Comparison of ENCODE assay signal across 9 cellular contexts in the genomic region with DNA sequence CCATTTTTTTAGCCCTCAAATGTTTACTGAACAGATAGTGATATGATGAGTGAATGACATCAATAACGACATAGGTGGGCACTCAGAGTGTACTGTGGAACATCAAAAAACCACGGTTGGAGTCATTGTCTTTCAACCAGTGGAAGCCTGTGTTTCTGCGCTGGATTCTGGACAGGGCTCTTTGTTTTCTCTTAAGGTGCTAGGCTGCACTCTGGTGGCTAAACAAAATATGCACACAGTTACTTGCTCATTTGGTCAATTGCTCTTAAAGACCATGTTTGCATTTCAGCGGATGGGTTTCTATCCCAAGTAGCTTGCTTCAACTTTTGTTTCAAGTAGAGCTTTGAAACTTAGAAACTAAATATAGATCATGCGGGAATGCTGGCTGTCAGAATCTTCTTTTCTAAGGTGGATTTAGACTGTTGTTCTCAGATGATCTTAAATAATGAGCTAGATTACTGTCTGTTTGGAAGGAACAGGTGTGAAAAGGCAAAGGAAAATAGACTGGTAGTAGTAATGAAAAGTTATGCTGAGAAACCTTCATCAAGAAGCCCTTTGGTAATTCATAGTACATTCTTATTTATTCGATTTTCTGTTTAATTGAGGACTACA. TPM values are rescaled to one million over a fixed set of nuclear protein-coding genes. Genes with fewer than 3 reads are reported as not detected.
DNase-seq lines count a peak whose midpoint lies in the region; ATAC-seq and TF ChIP-seq lines count a peak whose summit lies in the region.
"Had no signal": no experiment of that assay in that cellular context is flagged by ENCODE, and none has a peak within 500 bp of the region (broad histone marks: within the 10 kb centered on the region; RNA-seq: fewer than 3 reads in every experiment).

No MANE protein-coding gene starts in this region.

- no peaks in the 10 kb centered on the region for H3K79me2 ChIP-seq in MM.1S (ENCODE audit: low read length)

- H3K9ac ChIP-seq in MM.1S (ENCODE audit: low read length): no peak overlapping the region

- no peaks in the 10 kb centered on the region for H3K27me3 Mint-ChIP-seq in HFFc6 (ENCODE audit: insufficient read depth)

- ATAC-seq in RWPE2 (ENCODE audit: low read depth): peak; percentile 91
- peak; percentile 90 to 92 for ATAC-seq in right cardiac atrium

- intact Hi-C loops in ascending aorta (cut with DNase I): loop anchor here (2.0 to 10.0 kb wide), 2 partner anchors 425 to 1051 kb away; no protein-coding TSS in a partner anchor
- intact Hi-C loops in right cardiac atrium (cut with DNase I): loop anchor here in 3 of 4 donors (10.0 kb wide), 3 partner anchors 345 to 1055 kb away; a partner anchor contains a TSS

- H3F3A ChIP-seq in MM.1S (ENCODE audit: insufficient read depth, low read length): no peaks in the 10 kb centered on the region

- H3K9me3 ChIP-seq in MM.1S (replicated peaks; ENCODE audit: insufficient read depth, low read length) (no peaks in the 10 kb centered on the region), RWPE2 (ENCODE audit: severe bottlenecking) (no peaks in the 10 kb centered on the region), ascending aorta (no peaks in the 10 kb centered on the region), right cardiac atrium (ENCODE audit: control insufficient read depth, low read length) (no peaks in the 10 kb centered on the region)
- H3K9me3 ChIP-seq: neutrophil had no signal

- no peaks in the 10 kb centered on the region for H3K9me2 ChIP-seq in MM.1S (replicated peaks; ENCODE audit: insufficient read depth, low read length)

- H4K20me1 ChIP-seq in MM.1S (ENCODE audit: insufficient read depth, low read length): no peaks in the 10 kb centered on the region

- no peak overlapping the region for H2AFZ ChIP-seq in MM.1S (ENCODE audit: low read length)

- H3K4me3 Mint-ChIP-seq in HFFc6: no peak overlapping the region

- peaks cover 5% of the 10 kb centered on the region; the same call in 1 of the 2 replicates for H3K4me1 Mint-ChIP-seq in HFFc6 (ENCODE audit: low read depth)

- no peak overlapping the region for H3K27ac Mint-ChIP-seq in HFFc6

- H3K9me3 Mint-ChIP-seq in HFFc6: no peaks in the 10 kb centered on the region

- H3K36me3 ChIP-seq in MM.1S (replicated peaks; ENCODE audit: insufficient read depth, low read length): no peaks in the 10 kb centered on the region
- H3K36me3 ChIP-seq in RWPE2 (ENCODE audit: low read depth): no peaks in the 10 kb centered on the region
- H3K36me3 ChIP-seq in ascending aorta: no peaks in the 10 kb centered on the region
- H3K36me3 ChIP-seq: neutrophil had no signal

- no peaks in the 10 kb centered on the region for H3K27me3 ChIP-seq in MM.1S (replicated peaks; ENCODE audit: insufficient read depth, low read length)
- no peaks in the 10 kb centered on the region for H3K27me3 ChIP-seq in RWPE2 (ENCODE audit: insufficient read depth, poor library complexity, severe bottlenecking)
- H3K27me3 ChIP-seq in ascending aorta: no peaks in the 10 kb centered on the region
- H3K27me3 ChIP-seq in right cardiac atrium (ENCODE audit: control insufficient read depth, insufficient read depth): no peaks in the 10 kb centered on the region

- DNase-seq in GM12865 (ENCODE audit: low read depth) (peak; percentile 87), HFFc6 (peak; percentile 73), MM.1S (peak; percentile 70), RWPE2 (ENCODE audit: low spot score) (no peak), ascending aorta (ENCODE audit: low spot score in 2 of 2) (no peak), right cardiac atrium (no peak), skeletal muscle cell (ENCODE audit: low read depth) (peak; percentile 36)

- H3K36me3 Mint-ChIP-seq in HFFc6 (ENCODE audit: low read depth): no peaks in the 10 kb centered on the region

- H3K4me2 ChIP-seq in MM.1S (ENCODE audit: low read depth, low read length): no peak overlapping the region

- H3K27ac ChIP-seq in 22Rv1 (no peak overlapping the region), MM.1S (ENCODE audit: low read length) (no peak overlapping the region), RWPE2 (ENCODE audit: poor library complexity, severe bottlenecking) (no peak overlapping the region), ascending aorta (no peak overlapping the region), right cardiac atrium (ENCODE audit: low read length) (no peak overlapping the region)
- H3K27ac ChIP-seq: neutrophil had no signal

- WGBS in right cardiac atrium: 35% methylated on average over 6 of the region's 6 CpGs

- H3K4me3 ChIP-seq in GM12865 (ENCODE audit: low read depth, low read length) (no peak overlapping the region), MM.1S (ENCODE audit: low read length) (no peak overlapping the region), RWPE2 (ENCODE audit: severe bottlenecking) (no peak overlapping the region), ascending aorta (no peak overlapping the region), right cardiac atrium (ENCODE audit: low read length) (no peak overlapping the region), skeletal muscle cell (ENCODE audit: low read depth, low read length) (no peak overlapping the region)

- H3K4me1 ChIP-seq in MM.1S (ENCODE audit: low read length) (no peaks in the 10 kb centered on the region), RWPE2 (ENCODE audit: insufficient read depth, poor library complexity, severe bottlenecking) (no peaks in the 10 kb centered on the region), ascending aorta (no peaks in the 10 kb centered on the region), right cardiac atrium (ENCODE audit: control insufficient read depth, insufficient read depth, low read length) (no peaks in the 10 kb centered on the region)

- TF ChIP-seq CTCF in 22Rv1 (IDR thresholded peaks at IDR 0.05) (peak; percentile 63), GM12865 (IDR thresholded peaks at IDR 0.05; ENCODE audit: insufficient read depth, low read depth, low read length, missing control alignments) (peak; percentile 63), HFFc6 (IDR thresholded peaks at IDR 0.05) (peak; percentile 85), MM.1S (IDR thresholded peaks at IDR 0.05; ENCODE audit: low read length) (peak; percentile 76), RWPE2 (IDR thresholded peaks at IDR 0.05; ENCODE audit: poor library complexity, severe bottlenecking) (peak; percentile 83), ascending aorta (IDR thresholded peaks at IDR 0.05) (peak; percentile 33 to 68 (median 52))

RNA-seq across cellular contexts. Expression of a gene that starts 48.5 kb away (rescaled TPM):
- 10 to 100 TPM; 18.3 to 91.5 (median 23.2) TPM for total RNA-seq in HFFc6 (2021; fragmentation: NEBNext Ultra II Directional; extraction: Animal tissue kit (Norgen Biotek cat#: 25700))
- total RNA-seq in ascending aorta (not detected), right cardiac atrium (not detected)
- polyA plus RNA-seq in right cardiac atrium: not detected

Comparison
In these comparisons a context has a peak if more than half of its experiments do, and no peak if none do; other contexts are left out.
1. DNase-seq: peak in GM12865 (single experiment), HFFc6 (single experiment), MM.1S (single experiment) and skeletal muscle cell (single experiment); none in RWPE2 (single experiment), ascending aorta (0 of 2) and right cardiac atrium (0 of 3).
2. RNA of a gene that starts 48.5 kb away (total RNA-seq): 18.3 to 91.5 TPM in HFFc6; not detected in ascending aorta (single experiment) and not detected in right cardiac atrium; every median in the first group is over 10 times any median in the second.
3. Peak in every context shown above with its lines, with median percentiles within 50 percentile points of each other: CTCF ChIP-seq.